In genomic region chr19:45100797-45101196, GRCh38 we compare ENCODE assay signal across 2 cellular contexts.
TF ChIP-seq lines count a peak whose summit lies in the region.

No MANE protein-coding gene starts in this region.

TF ChIP-seq in H1, 55 proteins besides CTCF, POLR2A, EP300 and RAD21:
- no peak for TF ChIP-seq TAF1 (IDR thresholded peaks at IDR 0.05; ENCODE audit: low read depth, low read length)
- TF ChIP-seq SP4 (IDR thresholded peaks at IDR 0.05; ENCODE audit: low read length): no peak

TF ChIP-seq in HEK293T, 16 proteins besides CTCF, POLR2A, EP300 and RAD21:
- no peak for TF ChIP-seq ELF4 (IDR thresholded peaks at IDR 0.05)
- no peak for TF ChIP-seq ZNF384 (IDR thresholded peaks at IDR 0.05)
- no peak for TF ChIP-seq FOXK2 (IDR thresholded peaks at IDR 0.05)
- no peak for TF ChIP-seq FOXM1 (IDR thresholded peaks at IDR 0.05; ENCODE audit: borderline replicate concordance)
- no peak for TF ChIP-seq CTBP1 (IDR thresholded peaks at IDR 0.05; ENCODE audit: borderline replicate concordance)
- TF ChIP-seq PKNOX1 (IDR thresholded peaks at IDR 0.05): no peak
- TF ChIP-seq L3MBTL2 (conservative IDR thresholded peaks at IDR 0.05): no peak
- no peak for TF ChIP-seq FOXA1 (IDR thresholded peaks at IDR 0.05)
- TF ChIP-seq ARNT (IDR thresholded peaks at IDR 0.05): no peak
